In the genomic region with DNA sequence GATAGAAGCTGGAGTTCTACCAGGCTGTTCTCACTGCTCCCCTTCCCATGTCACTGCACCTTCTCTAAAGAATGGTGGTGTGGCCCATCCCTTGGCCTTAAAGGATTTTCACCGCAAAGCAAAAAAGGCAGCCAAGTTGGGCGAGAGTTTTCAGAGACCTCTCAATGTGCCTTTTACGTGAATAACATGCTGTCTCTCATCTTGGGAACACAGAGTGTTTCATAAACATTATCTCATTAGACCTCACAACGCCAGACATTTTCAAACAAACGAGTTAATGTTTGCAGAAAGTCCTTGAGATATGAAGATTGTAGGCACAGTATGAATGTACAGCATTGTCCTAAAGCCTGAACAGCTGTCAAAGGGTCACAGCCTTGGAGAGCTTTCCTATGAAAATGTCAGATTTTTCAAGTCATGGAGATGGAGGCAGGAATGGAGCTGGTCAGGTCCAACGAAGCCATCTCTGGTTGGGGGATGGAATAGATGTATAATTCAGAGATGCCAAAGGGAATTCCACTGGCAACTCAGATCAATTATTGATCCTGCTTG, we compare ENCODE assay signal across 33 cellular contexts. TPM values are rescaled to one million over a fixed set of nuclear protein-coding genes. Genes with fewer than 3 reads are reported as not detected.
DNase-seq lines count a peak whose midpoint lies in the region; ATAC-seq, FAIRE-seq and TF ChIP-seq lines count a peak whose summit lies in the region.
"Had no signal": no experiment of that assay in that cellular context is flagged by ENCODE, and none has a peak within 500 bp of the region (broad histone marks: within the 10 kb centered on the region; RNA-seq: fewer than 3 reads in every experiment).

No MANE protein-coding gene starts in this region.

- H3K18ac ChIP-seq in IMR-90 (ENCODE audit: low read depth, low read length) = no peak overlapping the region; the same call in 1 of the 2 replicates

- no peaks in the 10 kb centered on the region for H3K27me3 ChIP-seq in IMR-90 (ENCODE audit: control insufficient read depth, insufficient read depth, low read length)
- no peaks in the 10 kb centered on the region for H3K27me3 ChIP-seq in small intestine (ENCODE audit: control insufficient read depth in 2 of 2, insufficient read depth in 2 of 2, low read length in 2 of 2)
- H3K27me3 ChIP-seq: breast epithelium, upper lobe of left lung had no signal

- H2AK9ac ChIP-seq in IMR-90 (replicated peaks; ENCODE audit: low read depth, low read length, poor library complexity) = no peak overlapping the region

- peak overlapping the region; percentile 11; the same call in 1 of the 2 replicates for H2AK5ac ChIP-seq in IMR-90 (ENCODE audit: low read depth, low read length)

- peak overlapping the region; percentile 63; the same call in 1 of the 2 replicates for H3K14ac ChIP-seq in IMR-90 (replicated peaks; ENCODE audit: low read depth, low read length)

- H3K27me3 Mint-ChIP-seq in stimulated activated memory B cell treated with anti-CD40 and anti-IgM and Interleukin-4, amounts not matched to agents 10 μg/mL and 1 μg/mL and 100 μg/mL, for 72 hours = peaks cover 22% of the 10 kb centered on the region

- H3K79me1 ChIP-seq in IMR-90 (ENCODE audit: low read depth in 1 of 2, low read length in 2 of 2) = no peaks in the 10 kb centered on the region

- no peak overlapping the region for H4K8ac ChIP-seq in IMR-90 (ENCODE audit: low read depth in 2 of 2, low read length in 2 of 2)

- H3K4me3 ChIP-seq in IMR-90 (ENCODE audit: insufficient read depth, low read depth, low read length) = no peak overlapping the region
- no peak overlapping the region for H3K4me3 ChIP-seq in small intestine (ENCODE audit: low read depth in 1 of 2, low read length in 2 of 2)
- H3K4me3 ChIP-seq: breast epithelium, GM23248, skin epidermis, upper lobe of left lung had no signal

- no peaks in the 10 kb centered on the region for H4K20me1 ChIP-seq in IMR-90 (ENCODE audit: insufficient read depth, low read length)

- ATAC-seq in IMR-90 (ENCODE audit: low read depth) (no peak; the same call in 1 of the 2 replicates), left colon (peak; percentile 58)
- ATAC-seq in stimulated activated memory B cell treated with anti-CD40 and anti-IgM and Interleukin-4, amounts not matched to agents 10 μg/mL and 1 μg/mL and 100 μg/mL, for 72 hours = no peak
- ATAC-seq: naive thymus-derived CD8-positive, alpha-beta T cell; SK-N-SH treated with all-trans-retinoic acid at 6 μM for 48 hours; T-helper 17 cell had no signal

- no peak overlapping the region for H2AFZ ChIP-seq in IMR-90 (replicated peaks; ENCODE audit: low read length, poor library complexity)
- H2AFZ ChIP-seq: GM23248 had no signal

- H3K4me3 Mint-ChIP-seq in stimulated activated memory B cell treated with anti-CD40 and anti-IgM and Interleukin-4, amounts not matched to agents 10 μg/mL and 1 μg/mL and 100 μg/mL, for 72 hours = no peak overlapping the region
- H3K4me3 Mint-ChIP-seq: activated CD4-positive, alpha-beta memory T cell treated with anti-CD3 and anti-CD28 coated beads, Interleukin-2, amount 10 ng/mL, durations not matched to agents 7 days and 5 days; IgD-negative memory B cell; naive thymus-derived CD8-positive, alpha-beta T cell; T-helper 17 cell had no signal

- peak overlapping the region; percentile 9; the same call in 1 of the 3 replicates for H2BK15ac ChIP-seq in IMR-90 (ENCODE audit: low read depth, low read length)

- peak overlapping the region; percentile 59; the same call in 1 of the 2 replicates for H2BK120ac ChIP-seq in IMR-90 (ENCODE audit: low read depth, low read length)

- H3K56ac ChIP-seq in IMR-90 (ENCODE audit: extremely low read depth, insufficient read depth, low read length) = no peak overlapping the region

- no peak for TF ChIP-seq RAD21 in IMR-90 (IDR thresholded peaks at IDR 0.05; ENCODE audit: low read length)

- BruUV-seq in IMR-90 (replicated peaks; lab: Mats Ljungman, UMichigan) = no TSS peak

- no peak overlapping the region for H3K27ac Mint-ChIP-seq in stimulated activated memory B cell treated with anti-CD40 and anti-IgM and Interleukin-4, amounts not matched to agents 10 μg/mL and 1 μg/mL and 100 μg/mL, for 72 hours
- H3K27ac Mint-ChIP-seq: activated CD4-positive, alpha-beta memory T cell treated with anti-CD3 and anti-CD28 coated beads, Interleukin-2, amount 10 ng/mL, durations not matched to agents 7 days and 5 days; IgD-negative memory B cell; naive thymus-derived CD8-positive, alpha-beta T cell; T-helper 17 cell had no signal

- 13% methylated on average over 1 of the region's 6 CpGs; no CpG with 5 or more reads in 1 of the 2 experiments for WGBS in IMR-90 (ENCODE audit: extremely low coverage in 2 of 2, insufficient read length in 1 of 2), 2 experiments
- WGBS in small intestine, 3 donors = 17 to 38% (median 18%) methylated on average over 6 of the region's 6 CpGs

- H3K36me3 ChIP-seq in IMR-90 (ENCODE audit: control insufficient read depth, insufficient read depth, low read length) (no peaks in the 10 kb centered on the region), small intestine (ENCODE audit: control insufficient read depth in 2 of 2, insufficient read depth in 2 of 2, low read length in 2 of 2) (no peaks in the 10 kb centered on the region)
- H3K36me3 ChIP-seq: breast epithelium, upper lobe of left lung had no signal

- H4K91ac ChIP-seq in IMR-90 (ENCODE audit: insufficient read depth, low read depth, low read length) = no peak overlapping the region; the same call in 1 of the 2 replicates

- H4K5ac ChIP-seq in IMR-90 (ENCODE audit: low read depth, low read length) = no peak overlapping the region

- H3K4me1 ChIP-seq in IMR-90 (ENCODE audit: control insufficient read depth, insufficient read depth, low read length) (peaks cover 8% of the 10 kb centered on the region), small intestine (ENCODE audit: control insufficient read depth in 2 of 2, insufficient read depth in 1 of 2, low read depth in 1 of 2, low read length in 1 of 2) (peaks cover 0 to 3% of the 10 kb centered on the region in 2 donors)
- H3K4me1 ChIP-seq: breast epithelium had no signal

- in situ Hi-C loops in IMR-90 (cut with MboI; ENCODE audit: low sequenced_read_pairs) = no loop called here

- dilution Hi-C loops in IMR-90 (cut with HindIII; ENCODE audit: low sequenced_read_pairs, unreplicated experiment) = no loop called here

- no peak for TF ChIP-seq CTCF in IMR-90 (conservative IDR thresholded peaks at IDR 0.05; ENCODE audit: low read depth, low read length)

- H3K23ac ChIP-seq in IMR-90 (ENCODE audit: low read depth, low read length) = peak overlapping the region; percentile 53; the same call in 1 of the 2 replicates

- no peaks in the 10 kb centered on the region for H3K9me3 ChIP-seq in IMR-90 (ENCODE audit: control insufficient read depth, insufficient read depth, low read length)
- H3K9me3 ChIP-seq in small intestine (ENCODE audit: control insufficient read depth, low read depth) = no peaks in the 10 kb centered on the region
- H3K9me3 ChIP-seq: breast epithelium, upper lobe of left lung had no signal

- no peaks in the 10 kb centered on the region for H3K4me1 Mint-ChIP-seq in stimulated activated memory B cell treated with anti-CD40 and anti-IgM and Interleukin-4, amounts not matched to agents 10 μg/mL and 1 μg/mL and 100 μg/mL, for 72 hours
- H3K4me1 Mint-ChIP-seq: activated CD4-positive, alpha-beta memory T cell treated with anti-CD3 and anti-CD28 coated beads, Interleukin-2, amount 10 ng/mL, durations not matched to agents 7 days and 5 days; IgD-negative memory B cell; naive thymus-derived CD8-positive, alpha-beta T cell; T-helper 17 cell had no signal

- H3K9ac ChIP-seq in IMR-90 (ENCODE audit: low read depth, low read length) = no peak overlapping the region
- H3K9ac ChIP-seq: GM23248 had no signal

- 0 out of 2 replicates have a peak, but pooled peaks cover 3% of the 10 kb centered on the region for H3K9me1 ChIP-seq in IMR-90 (ENCODE audit: insufficient read depth, low read length)

- no peaks in the 10 kb centered on the region for H3K9me3 Mint-ChIP-seq in stimulated activated memory B cell treated with anti-CD40 and anti-IgM and Interleukin-4, amounts not matched to agents 10 μg/mL and 1 μg/mL and 100 μg/mL, for 72 hours
- H3K9me3 Mint-ChIP-seq: activated CD4-positive, alpha-beta memory T cell treated with anti-CD3 and anti-CD28 coated beads, Interleukin-2, amount 10 ng/mL, durations not matched to agents 7 days and 5 days had no signal

- DNase-seq in DMS53 (lab: John Stamatoyannopoulos, UW) (peak; percentile 75), IMR-90 (no peak), left colon (no peak), small intestine (peak; percentile 46), NCI-H1930 (lab: John Stamatoyannopoulos, UW) (no peak), GM19240 (ENCODE audit: insufficient read length, low spot score) (no peak)
- DNase-seq: activated CD4-positive, alpha-beta memory T cell treated with anti-CD3 and anti-CD28 coated beads, Interleukin-2, amount 10 ng/mL, durations not matched to agents 7 days and 5 days; activated CD4-positive, alpha-beta T cell treated with anti-CD3 and anti-CD28 coated beads for 1 hour; activated CD8-positive, alpha-beta memory T cell treated with anti-CD3 and anti-CD28 coated beads, Interleukin-2, amount 50 U/mL, for 48 hours; activated naive CD4-positive, alpha-beta T cell treated with anti-CD3 and anti-CD28 coated beads, Interleukin-2, amount 50 U/mL, for 16 hours; amniotic stem cell; effector CD4-positive, alpha-beta T cell; kidney glomerular epithelial cell; naive thymus-derived CD8-positive, alpha-beta T cell; NCI-H1092; NCI-H187 treated with DMSO at 0.1 percent for 48 hours; NCI-H774; nucleus accumbens; stimulated activated CD8-positive, alpha-beta memory T cell treated with anti-CD3 and anti-CD28 coated beads, Interleukin-4, amount 100 ng/mL, for 48 hours; T-helper 17 cell; upper lobe of left lung had no signal

- 0 out of 2 replicates have a peak overlapping the region, but pooled peaks have one; percentile 22 for H3K4ac ChIP-seq in IMR-90 (ENCODE audit: low read depth, low read length)

- H3K4me2 ChIP-seq in IMR-90 (ENCODE audit: low read depth, low read length) = no peak overlapping the region

- H2BK5ac ChIP-seq in IMR-90 (ENCODE audit: low read depth, low read length, poor library complexity, severe bottlenecking) = no peak overlapping the region

- peak overlapping the region; percentile 34; the same call in 1 of the 2 replicates for H2BK20ac ChIP-seq in IMR-90 (ENCODE audit: low read depth, low read length)

- no peak for TF ChIP-seq POLR2A in IMR-90 (IDR thresholded peaks at IDR 0.05; ENCODE audit: low read depth, low read length)

- POLR2A ChIA-PET in IMR-90 (lab: Charles Lee; ENCODE audit: unreplicated experiment) = no interaction called here

- FAIRE-seq in small intestine (lab: Jason Lieb, UNC) = no peak
- FAIRE-seq: colon, D721Med, GM12891 had no signal

- no peaks in the 10 kb centered on the region for H3K36me3 Mint-ChIP-seq in stimulated activated memory B cell treated with anti-CD40 and anti-IgM and Interleukin-4, amounts not matched to agents 10 μg/mL and 1 μg/mL and 100 μg/mL, for 72 hours

- H3K27ac ChIP-seq in IMR-90 (ENCODE audit: insufficient read depth, low read length) (0 out of 2 replicates have a peak overlapping the region, but pooled peaks have one; percentile 22), small intestine (ENCODE audit: low read depth in 1 of 2, low read length in 1 of 2) (peak overlapping the region in 1 of 2 donors; percentile 69)
- H3K27ac ChIP-seq: breast epithelium, C4-2B, GM23248, RWPE1, skin epidermis, upper lobe of left lung had no signal

- CTCF ChIA-PET in IMR-90 (lab: Yijun Ruan, JAX) = interaction anchor here (1.3 kb wide), 1 partner anchor 16 kb away, joined by 3 read pairs; no protein-coding TSS in a partner anchor

- intact Hi-C loops in IMR-90 (cut with micrococcal nuclease) (no loop called here), left colon (cut with DNase I, micrococcal nuclease) (loop anchor here in 1 of 2 donors (10.0 kb wide), 1 partner anchor 119 kb away; a partner anchor contains a TSS)

RNA-seq across cellular contexts. Expression of a gene that starts 21.3 kb away (rescaled TPM):
- total RNA-seq in IMR-90 (2012; rRNA removed) (232 and 366 TPM in 2 replicates), left colon (10 to 100 TPM; 27.0 to 83.9 TPM)
- polyA plus RNA-seq in IMR-90 (2012; rRNA removed) (302 and 364 TPM in 2 replicates), small intestine (10 to 100 TPM in 2 of 3 donors, 1 to 10 TPM in 1; 3.1 to 88.4 (median 10.5) TPM)
- 212 and 271 TPM in 2 replicates for polyA plus RNA-seq in IMR-90 (2012; cell fraction: cytosol; rRNA removed)
- 340 and 869 TPM in 2 replicates for polyA plus RNA-seq in IMR-90 (2012; cell fraction: nucleus; rRNA removed; ENCODE audit: low replicate concordance)
- total RNA-seq: activated CD4-positive, alpha-beta memory T cell treated with anti-CD3 and anti-CD28 coated beads, Interleukin-2, amount 10 ng/mL, durations not matched to agents 7 days and 5 days; naive thymus-derived CD8-positive, alpha-beta T cell had no signal
- polyA plus RNA-seq: IgD-negative memory B cell; naive thymus-derived CD8-positive, alpha-beta T cell had no signal

RNA-seq across cellular contexts. Expression of a gene that starts 22.7 kb away (rescaled TPM):
- total RNA-seq in IMR-90 (2012; rRNA removed) (under 0.01 TPM in 1 of 2 replicates, not detected in the other), left colon (1 to 10 TPM in 1 of 2 donors, under 1 TPM in 1; 0.95 to 2.0 TPM)
- polyA plus RNA-seq in IMR-90 (2012; rRNA removed) (not detected in 2 replicates), small intestine (1 to 10 TPM in 1 of 3 donors, under 1 TPM in 1, not detected in 1; 0.27 to 1.1 TPM)
- polyA plus RNA-seq in IMR-90 (2012; cell fraction: cytosol; rRNA removed) = not detected in 2 replicates
- not detected in 2 replicates for polyA plus RNA-seq in IMR-90 (2012; cell fraction: nucleus; rRNA removed; ENCODE audit: low replicate concordance)
- total RNA-seq: activated CD4-positive, alpha-beta memory T cell treated with anti-CD3 and anti-CD28 coated beads, Interleukin-2, amount 10 ng/mL, durations not matched to agents 7 days and 5 days; fibroblast of villous mesenchyme; GM23248; naive thymus-derived CD8-positive, alpha-beta T cell; T-helper 17 cell had no signal
- polyA plus RNA-seq: GM23248; IgD-negative memory B cell; naive thymus-derived CD8-positive, alpha-beta T cell had no signal

Comparison
In these comparisons a context has a peak if more than half of its experiments do, and no peak if none do; other contexts are left out.
1. DNase-seq: peak in DMS53 (single experiment) and small intestine (single experiment); none in IMR-90 (single experiment), left colon (0 of 2), NCI-H1930 (0 of 2) and GM19240 (single experiment).